Comparison of ENCODE assay signal across 13 cellular contexts in the genomic region with DNA sequence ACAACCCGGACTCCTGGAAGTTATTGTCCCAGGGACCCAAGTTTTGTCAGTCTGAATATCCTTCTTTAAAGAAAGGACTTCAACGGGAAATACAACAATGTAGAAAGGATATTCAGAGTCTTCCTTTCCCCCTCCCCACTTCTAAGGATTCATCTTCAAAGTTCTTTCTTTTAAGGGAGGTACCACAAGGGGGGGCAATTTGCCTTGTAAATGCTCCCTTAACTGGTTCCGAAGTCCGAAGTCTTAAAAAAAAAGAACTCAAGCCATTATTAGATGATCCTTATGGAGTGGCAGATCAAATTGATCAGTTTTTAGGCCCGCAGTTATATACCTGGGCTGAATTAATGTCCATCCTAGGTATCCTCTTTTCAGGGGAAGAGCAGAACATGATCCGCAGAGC. TPM values are rescaled to one million over a fixed set of nuclear protein-coding genes. Genes with fewer than 3 reads are reported as not detected.
A peak's percentile ranks its signal among the peaks of the same experiment; 100 is the strongest.
DNase-seq lines count a peak whose midpoint lies in the region; ATAC-seq, FAIRE-seq and TF ChIP-seq lines count a peak whose summit lies in the region.
"Had no signal": no experiment of that assay in that cellular context is flagged by ENCODE, and none has a peak within 500 bp of the region (broad histone marks: within the 10 kb centered on the region; RNA-seq: fewer than 3 reads in every experiment).

No MANE protein-coding gene starts in this region.

- no peak overlapping the region for H4K5ac ChIP-seq in H1 (ENCODE audit: insufficient read length, low read depth, low read length)

- H3K4me3 ChIP-seq in Loucy (ENCODE audit: low read length, poor library complexity, severe bottlenecking) (no peak overlapping the region), H1 (ENCODE audit: extremely low read depth in 1 of 4, insufficient read depth in 2 of 4, low read depth in 3 of 4, low read length in 4 of 4) (no peak overlapping the region), osteoblast (ENCODE audit: insufficient read depth, low read length) (no peak overlapping the region)
- H3K4me3 ChIP-seq: gastrocnemius medialis, suprapubic skin had no signal

- no peak overlapping the region for H3K56ac ChIP-seq in H1 (replicated peaks; ENCODE audit: insufficient read length, low read depth, low read length)

- CTCF ChIA-PET in H1 (lab: Charles Lee; ENCODE audit: partially characterized antibody) = interaction anchor here (0.5 to 6.9 kb wide), 15 partner anchors 9 to 393 kb away, joined by 3 to 77 read pairs (median 5); partner anchors contain the start of gene HCRTR1

- H3K27ac ChIP-seq in H1 (ENCODE audit: low read depth, low read length) (no peak overlapping the region), osteoblast (ENCODE audit: low read depth, low read length) (no peak overlapping the region)
- H3K27ac ChIP-seq: gastrocnemius medialis, suprapubic skin had no signal

- POLR2A ChIA-PET in H1 (lab: Charles Lee; ENCODE audit: partially characterized antibody) = interaction anchor here (0.7 to 1.9 kb wide), 2 partner anchors 23 to 89 kb away, joined by 4 read pairs; no protein-coding TSS in a partner anchor

- no peaks in the 10 kb centered on the region; the same call in 1 of the 2 replicates for H3K9me3 ChIP-seq in Loucy (ENCODE audit: insufficient read depth, low read depth, low read length)
- no peaks in the 10 kb centered on the region for H3K9me3 ChIP-seq in H1 (ENCODE audit: insufficient read depth in 2 of 2, low read depth in 1 of 2, low read length in 1 of 2)
- H3K9me3 ChIP-seq in osteoblast (ENCODE audit: low read depth, low read length) = peaks cover 11% of the 10 kb centered on the region

- H3K9ac ChIP-seq in Loucy (ENCODE audit: low read depth, low read length, poor library complexity, severe bottlenecking) = no peak overlapping the region
- no peak overlapping the region for H3K9ac ChIP-seq in H1 (replicated peaks in 1 of 4; ENCODE audit: extremely low read depth in 1 of 4, low read depth in 3 of 4, low read length in 3 of 4)

- no peak for TF ChIP-seq POLR2A in H1 (IDR thresholded peaks at IDR 0.05; ENCODE audit: control extremely low read depth in 1 of 2, low read depth in 2 of 2, low read length in 2 of 2)

- H3K4me2 ChIP-seq in Loucy (ENCODE audit: low read depth, low read length, poor library complexity, severe bottlenecking) (no peak overlapping the region), H1 (ENCODE audit: insufficient read depth in 1 of 2, low read depth in 2 of 2, low read length in 2 of 2) (no peak overlapping the region), osteoblast (ENCODE audit: insufficient read depth, low read length) (no peak overlapping the region)

- peak; percentile 13 for FAIRE-seq in H1 (lab: Jason Lieb, UNC)

- no peak overlapping the region for H2BK120ac ChIP-seq in H1 (replicated peaks; ENCODE audit: low read depth, low read length)

- 44% methylated on average over 6 of the region's 6 CpGs; no CpG with 5 or more reads in 1 of the 2 experiments for WGBS in H1 (ENCODE audit: extremely low coverage in 1 of 2, insufficient coverage in 1 of 2, insufficient read length in 1 of 2, insufficient replicate concordance in 2 of 2, low coverage in 1 of 2, low lambda C conversion rate in 2 of 2, missing lambda C conversion rate in 1 of 2), 2 experiments

- no peaks in the 10 kb centered on the region for H3K36me3 Mint-ChIP-seq in stimulated activated effector memory CD8-positive, alpha-beta T cell treated with anti-CD3 and anti-CD28 coated beads, Interleukin-12 subunit alpha, Interleukin-12 subunit beta, amount 100 ng/mL, for 72 hours

- no peak overlapping the region for H4K91ac ChIP-seq in H1 (replicated peaks; ENCODE audit: insufficient read length, low read length)

- H3K27me3 ChIP-seq in Loucy (ENCODE audit: insufficient read depth, low read length, poor library complexity, severe bottlenecking) (no peaks in the 10 kb centered on the region), H1 (replicated peaks in 1 of 4; ENCODE audit: control insufficient read depth in 3 of 4, extremely low read depth in 1 of 4, insufficient read depth in 3 of 4, low read length in 3 of 4) (no peaks in the 10 kb centered on the region; a peak in 1 of 7 replicates), osteoblast (ENCODE audit: insufficient read depth, low read length) (peaks cover 38% of the 10 kb centered on the region)

- H3K23me2 ChIP-seq in H1 (ENCODE audit: low read depth, low read length) = no peaks in the 10 kb centered on the region

- no peak overlapping the region for H4K8ac ChIP-seq in H1 (ENCODE audit: extremely low read depth, insufficient read depth, low read length)

- H2AK5ac ChIP-seq in H1 (ENCODE audit: low read depth, low read length) = no peak overlapping the region

- no peak overlapping the region for H3K14ac ChIP-seq in H1 (ENCODE audit: insufficient read length)

- no peak overlapping the region for H3K23ac ChIP-seq in H1 (ENCODE audit: insufficient read length)

- peak; percentile 67 for TF ChIP-seq CTCF in Loucy (conservative IDR thresholded peaks at IDR 0.05; ENCODE audit: low read length)
- peak in 2 of 3 experiments; percentile 43 to 51; a peak in 2 of 4 replicates for TF ChIP-seq CTCF in H1 (IDR thresholded peaks at IDR 0.05; ENCODE audit: control extremely low read depth in 1 of 3, insufficient read depth in 1 of 3, low read depth in 1 of 3, low read length in 3 of 3)
- peak; percentile 42 for TF ChIP-seq CTCF in osteoblast (IDR thresholded peaks at IDR 0.05; ENCODE audit: extremely low read depth, low read depth, low read length)

- H3K27ac Mint-ChIP-seq in stimulated activated effector memory CD8-positive, alpha-beta T cell treated with anti-CD3 and anti-CD28 coated beads, Interleukin-12 subunit alpha, Interleukin-12 subunit beta, amount 100 ng/mL, for 72 hours = no peak overlapping the region
- H3K27ac Mint-ChIP-seq: activated CD8-positive, alpha-beta T cell treated with anti-CD3 and anti-CD28 coated beads, Interleukin-2, amount 10 ng/mL, durations not matched to agents 7 days and 5 days had no signal

- H4K20me1 ChIP-seq in Loucy (ENCODE audit: insufficient read depth, low read length, poor library complexity, severe bottlenecking) (no peaks in the 10 kb centered on the region), H1 (replicated peaks in 1 of 2; ENCODE audit: control insufficient read depth in 1 of 2, insufficient read depth in 2 of 2, low read length in 2 of 2) (no peaks in the 10 kb centered on the region), osteoblast (ENCODE audit: insufficient read depth, low read length) (no peaks in the 10 kb centered on the region)

- no peak overlapping the region for H2BK20ac ChIP-seq in H1 (ENCODE audit: low read length)

- no peak overlapping the region for H2BK12ac ChIP-seq in H1 (ENCODE audit: low read depth, low read length)

- no peaks in the 10 kb centered on the region for H3K79me1 ChIP-seq in H1 (ENCODE audit: low read depth, low read length)

- H3K4me1 Mint-ChIP-seq in stimulated activated effector memory CD8-positive, alpha-beta T cell treated with anti-CD3 and anti-CD28 coated beads, Interleukin-12 subunit alpha, Interleukin-12 subunit beta, amount 100 ng/mL, for 72 hours = no peaks in the 10 kb centered on the region

- DNase-seq in EL (peak; percentile 18), H1 (ENCODE audit: low read depth in 1 of 2, low spot score in 2 of 2) (no peak), osteoblast (ENCODE audit: insufficient read length, low spot score, missing footprints) (no peak)
- no peak for DNase-seq in stimulated activated effector memory CD8-positive, alpha-beta T cell treated with anti-CD3 and anti-CD28 coated beads, Interleukin-12 subunit alpha, Interleukin-12 subunit beta, amount 100 ng/mL, for 72 hours (ENCODE audit: low spot score in 2 of 2)
- no peak for DNase-seq in activated CD4-positive, alpha-beta T cell treated with anti-CD3 and anti-CD28 coated beads, Interleukin-2, amount 50 U/mL, for 4 hours
- no peak for DNase-seq in stimulated activated CD4-positive, alpha-beta T cell treated with anti-CD3 and anti-CD28 coated beads, Interleukin-1b, Interleukin-23, amount 100 ng/mL, for 48 hours
- DNase-seq: activated CD8-positive, alpha-beta T cell treated with anti-CD3 and anti-CD28 coated beads, Interleukin-2, amount 10 ng/mL, durations not matched to agents 7 days and 5 days; gastrocnemius medialis; NCI-H1436 treated with DMSO at 0.1 percent for 48 hours; Right ventricle myocardium superior; stimulated activated CD4-positive, alpha-beta T cell treated with anti-CD3 and anti-CD28 coated beads, Interleukin-4, amount 100 ng/mL, for 1 hour had no signal

- TF ChIP-seq EP300 in H1 (IDR thresholded peaks at IDR 0.05; ENCODE audit: borderline replicate concordance in 1 of 2, low read depth in 2 of 2, low read length in 2 of 2) = no peak

- H3K9me3 Mint-ChIP-seq in stimulated activated effector memory CD8-positive, alpha-beta T cell treated with anti-CD3 and anti-CD28 coated beads, Interleukin-12 subunit alpha, Interleukin-12 subunit beta, amount 100 ng/mL, for 72 hours = peaks cover 9% of the 10 kb centered on the region

- H3K36me3 ChIP-seq in Loucy (ENCODE audit: insufficient read depth, low read length) (no peaks in the 10 kb centered on the region), H1 (ENCODE audit: control insufficient read depth in 2 of 4, insufficient read depth in 4 of 4, low read length in 3 of 4) (no peaks in the 10 kb centered on the region), osteoblast (ENCODE audit: insufficient read depth, low read length) (no peaks in the 10 kb centered on the region)
- H3K36me3 ChIP-seq: gastrocnemius medialis, suprapubic skin had no signal

- H2BK15ac ChIP-seq in H1 (ENCODE audit: low read length) = no peak overlapping the region

- no peak overlapping the region for H3K18ac ChIP-seq in H1 (ENCODE audit: extremely low read depth, low read length)

- H3K79me2 ChIP-seq in Loucy (ENCODE audit: insufficient read depth, low read length) (no peaks in the 10 kb centered on the region), H1 (ENCODE audit: control insufficient read depth in 1 of 2, insufficient read depth in 2 of 2, low read length in 2 of 2) (no peaks in the 10 kb centered on the region), osteoblast (ENCODE audit: insufficient read depth, low read length) (no peaks in the 10 kb centered on the region)

- no peak overlapping the region for H3K4ac ChIP-seq in H1 (replicated peaks; ENCODE audit: insufficient read length, low read depth, low read length)

- no peak overlapping the region for H2BK5ac ChIP-seq in H1 (ENCODE audit: low read depth, low read length)

- no peak overlapping the region for H3K4me3 Mint-ChIP-seq in stimulated activated effector memory CD8-positive, alpha-beta T cell treated with anti-CD3 and anti-CD28 coated beads, Interleukin-12 subunit alpha, Interleukin-12 subunit beta, amount 100 ng/mL, for 72 hours
- H3K4me3 Mint-ChIP-seq: activated CD8-positive, alpha-beta T cell treated with anti-CD3 and anti-CD28 coated beads, Interleukin-2, amount 10 ng/mL, durations not matched to agents 7 days and 5 days had no signal

- H3K9me2 ChIP-seq in Loucy (replicated peaks; ENCODE audit: low read depth, low read length) = no peaks in the 10 kb centered on the region

- no peak overlapping the region for H2AFZ ChIP-seq in Loucy (ENCODE audit: low read length)
- H2AFZ ChIP-seq in H1 (ENCODE audit: low read length) = no peak overlapping the region
- H2AFZ ChIP-seq in osteoblast (ENCODE audit: low read length) = no peak overlapping the region

- no peak for ATAC-seq in stimulated activated effector memory CD8-positive, alpha-beta T cell treated with anti-CD3 and anti-CD28 coated beads, Interleukin-12 subunit alpha, Interleukin-12 subunit beta, amount 100 ng/mL, for 72 hours
- ATAC-seq: activated CD8-positive, alpha-beta T cell treated with anti-CD3 and anti-CD28 coated beads, Interleukin-2, amount 10 ng/mL, durations not matched to agents 7 days and 5 days; gastrocnemius medialis had no signal

- no peaks in the 10 kb centered on the region for H3F3A ChIP-seq in Loucy (ENCODE audit: low read depth)

- peak; percentile 66 to 73 for TF ChIP-seq RAD21 in H1 (IDR thresholded peaks at IDR 0.05 in 1 of 2, conservative IDR thresholded peaks at IDR 0.05 in 1 of 2; ENCODE audit: low read depth in 2 of 2, low read length in 2 of 2)

- no peaks in the 10 kb centered on the region for H3K4me1 ChIP-seq in Loucy (ENCODE audit: insufficient read depth, low read length, poor library complexity, severe bottlenecking)
- peaks cover 0 to 5% (median 0%) of the 10 kb centered on the region in 4 experiments; a peak in 2 of 7 replicates for H3K4me1 ChIP-seq in H1 (replicated peaks in 1 of 4; ENCODE audit: control insufficient read depth in 3 of 4, insufficient read depth in 4 of 4, low read length in 3 of 4)
- no peaks in the 10 kb centered on the region for H3K4me1 ChIP-seq in osteoblast (ENCODE audit: insufficient read depth, low read length)
- H3K4me1 ChIP-seq: gastrocnemius medialis, suprapubic skin had no signal

RNA-seq across cellular contexts. Expression of gene SERINC2, which starts 47.0 kb away (rescaled TPM):
- total RNA-seq in H1 (2021; fragmentation: NEBNext Ultra II Directional; extraction: Animal tissue kit (Norgen Biotek cat#: 25700)) = 30.8 and 31.4 TPM in 2 replicates
- 60.0 and 97.0 TPM in 2 replicates for polyA plus RNA-seq in H1 (2011; rRNA removed)
- polyA plus RNA-seq in H1 (2011; cell fraction: cytosol; rRNA removed) = 36.3 TPM
- polyA plus RNA-seq in H1 (2011; cell fraction: nucleus; rRNA removed) = 49.8 TPM
- polyA plus RNA-seq in H1 (2012, experiment 1 of 2) = 18.5 to 44.5 TPM (median 39.0 TPM) in 4 replicates
- polyA plus RNA-seq in H1 (2012, experiment 2 of 2) = 28.2 TPM
- 40.3 TPM for polyA plus RNA-seq in H1 (2013, experiment 1 of 2)
- 43.1 TPM for polyA plus RNA-seq in H1 (2013, experiment 2 of 2)
- 16.9 and 18.9 TPM in 2 replicates for polyA minus RNA-seq in H1 (2011; rRNA and poly(A)+ RNA removed)
- 25.8 TPM for polyA minus RNA-seq in H1 (2011; cell fraction: cytosol; rRNA and poly(A)+ RNA removed)
- polyA minus RNA-seq in H1 (2011; cell fraction: nucleus; rRNA and poly(A)+ RNA removed) = 14.2 TPM
- total RNA-seq in osteoblast = 10.9 and 22.4 TPM in 2 replicates
